ENCODE assay signal across 27 cellular contexts in genomic region chr14:101926085-101926484, GRCh38. TPM values are rescaled to one million over a fixed set of nuclear protein-coding genes. Genes with fewer than 3 reads are reported as not detected.
DNase-seq lines count a peak whose midpoint lies in the region; ATAC-seq and TF ChIP-seq lines count a peak whose summit lies in the region.
"Had no signal": no experiment of that assay in that cellular context is flagged by ENCODE, and none has a peak within 500 bp of the region (broad histone marks: within the 10 kb centered on the region; RNA-seq: fewer than 3 reads in every experiment).

No MANE protein-coding gene starts in this region.

- H3K9me3 ChIP-seq in ovary = no peaks in the 10 kb centered on the region
- H3K9me3 ChIP-seq: A549, thoracic aorta had no signal

- no peaks in the 10 kb centered on the region for H3K36me3 ChIP-seq in ovary

- no peaks in the 10 kb centered on the region for H3K27me3 ChIP-seq in dorsolateral prefrontal cortex
- H3K27me3 ChIP-seq in ovary = no peaks in the 10 kb centered on the region

- TF ChIP-seq EP300 in ovary (IDR thresholded peaks at IDR 0.05) = no peak

- TF ChIP-seq POLR2A in ovary (IDR thresholded peaks at IDR 0.05) = no peak

- H3K4me3 ChIP-seq in dorsolateral prefrontal cortex = no peak overlapping the region
- H3K4me3 ChIP-seq in ovary = no peak overlapping the region
- H3K4me3 ChIP-seq: A549, coronary artery, skin epidermis, thoracic aorta had no signal

- DNase-seq in Right ventricle myocardium superior (peak; percentile 38), Right ventricle myocardium inferior (ENCODE audit: missing footprints) (no peak), dorsolateral prefrontal cortex (peak in 5 of 10 donors; percentile 39 to 51 (median 44)), ovary (peak in 1 of 5 donors; percentile 45), superior temporal gyrus (ENCODE audit: extremely low spot score) (peak; percentile 49), HPDE6-E6E7 (ENCODE audit: extremely low spot score) (no peak), NCI-H187 treated with DMSO at 0.1 percent for 48 hours (lab: John Stamatoyannopoulos, UW) (no peak)
- DNase-seq: AML-193; CD4-positive, CD25-positive, alpha-beta regulatory T cell; DND-41; effector memory CD4-positive, alpha-beta T cell; GF-D8; glutamatergic neuron; KBM-7; NCI-H1092 treated with DMSO at 0.1 percent for 48 hours; NCI-H187; NCI-H2171 treated with DMSO at 0.1 percent for 48 hours; NCI-H510A; OCI-M1; stimulated activated naive B cell treated with anti-CD40 and anti-IgM and Interleukin-4, amounts not matched to agents 10 μg/mL and 1 μg/mL and 100 μg/mL, for 72 hours; T-helper 17 cell had no signal

- WGBS in ovary, 3 donors = 44 to 70% (median 59%) methylated on average over 8 of the region's 8 CpGs

- intact Hi-C loops in Right ventricle myocardium superior (cut with DNase I) (no loop called here), Right ventricle myocardium inferior (cut with DNase I) (no loop called here), dorsolateral prefrontal cortex (cut with DNase I) (no loop called here), ovary (cut with DNase I) (no loop called here)

- H3K27ac ChIP-seq in dorsolateral prefrontal cortex = peak overlapping the region in 37 of 59 donors; percentile 0 to 73 (median 49)
- peak overlapping the region; percentile 17 to 93 for H3K27ac ChIP-seq in ovary
- H3K27ac ChIP-seq: A549, epithelial cell of prostate had no signal

- TF ChIP-seq CTCF in dorsolateral prefrontal cortex (IDR thresholded peaks at IDR 0.05 in 54 of 56, conservative IDR thresholded peaks at IDR 0.05 in 2 of 56; ENCODE audit: low read depth in 1 of 56, partially characterized antibody in 56 of 56) (no peak), ovary (IDR thresholded peaks at IDR 0.05) (no peak)

- H3K4me1 ChIP-seq in ovary (ENCODE audit: insufficient read depth) = peaks cover 11% of the 10 kb centered on the region
- H3K4me1 ChIP-seq: A549 had no signal

- ATAC-seq in Right ventricle myocardium superior (ENCODE audit: poor library complexity) (no peak), Right ventricle myocardium inferior (no peak), HG03097 (IDR thresholded peaks at IDR 0.05; ENCODE audit: low FRiP score, unreplicated experiment) (no peak)
- ATAC-seq: A549; stimulated activated naive B cell treated with anti-CD40 and anti-IgM and Interleukin-4, amounts not matched to agents 10 μg/mL and 1 μg/mL and 100 μg/mL, for 72 hours; T-helper 17 cell had no signal

RNA-seq across cellular contexts. Expression of gene DYNC1H1, which starts 38.3 kb away (rescaled TPM):
- 384 TPM for total RNA-seq in Right ventricle myocardium superior
- total RNA-seq in Right ventricle myocardium inferior = 348 TPM
- 1,000 to 10,000 TPM in 97 of 120 experiments, 100 to 1,000 TPM in 23; 740 to 1,310 (median 1,110) TPM for total RNA-seq in dorsolateral prefrontal cortex
- 100 to 1,000 TPM; 221 to 373 (median 292) TPM for total RNA-seq in ovary
- 100 to 1,000 TPM; 130 to 233 TPM for polyA plus RNA-seq in ovary

Comparison
In these comparisons a context has a peak if more than half of its experiments do, and no peak if none do; other contexts are left out.
1. DNase-seq: peak in Right ventricle myocardium superior (single experiment) and superior temporal gyrus (single experiment); none in Right ventricle myocardium inferior (single experiment), HPDE6-E6E7 (single experiment) and NCI-H187 treated with DMSO at 0.1 percent for 48 hours (single experiment).